Comparison of ENCODE assay signal across 29 cellular contexts in genomic region chr16:51050379-51050710, GRCh38.
DNase-seq lines count a peak whose midpoint lies in the region; ATAC-seq, FAIRE-seq and TF ChIP-seq lines count a peak whose summit lies in the region.
"Had no signal": no experiment of that assay in that cellular context is flagged by ENCODE, and none has a peak within 500 bp of the region (broad histone marks: within the 10 kb centered on the region; RNA-seq: fewer than 3 reads in every experiment).

No MANE protein-coding gene starts in this region.

- no peak for TF ChIP-seq CTCF in pancreas (IDR thresholded peaks at IDR 0.05)

- no peaks in the 10 kb centered on the region for H3K9me3 ChIP-seq in pancreas
- H3K9me3 ChIP-seq: SJSA1 had no signal

- H3K9me3 Mint-ChIP-seq in T-helper 2 cell treated with Interferon-gamma antibody and Interleukin-4, amounts not matched to agents 5 μg/mL and 100 μg/mL, for 36 hours, result no peaks in the 10 kb centered on the region

- H3K27me3 ChIP-seq in pancreas, result no peaks in the 10 kb centered on the region
- H3K27me3 ChIP-seq: SJSA1 had no signal

- H3K27me3 Mint-ChIP-seq in T-helper 2 cell treated with Interferon-gamma antibody and Interleukin-4, amounts not matched to agents 5 μg/mL and 100 μg/mL, for 36 hours (ENCODE audit: low read depth), result no peaks in the 10 kb centered on the region

- in situ Hi-C loops in Caki2 (cut with HindIII; ENCODE audit: low pct_unique_long_range_greater_than_20kb, low sequenced_read_pairs), result no loop called here

- ATAC-seq in left lobe of liver (peak; percentile 95), pancreas (peak in 3 of 4 donors; percentile 41 to 70 (median 64)), left cardiac atrium (no peak)
- ATAC-seq: HCT116 had no signal

- peak; percentile 53 for DNase-seq in Caki2 (ENCODE audit: low read depth)
- peak; percentile 7 for DNase-seq in glomerular visceral epithelial cell (ENCODE audit: extremely low spot score)
- DNase-seq in left lobe of liver (ENCODE audit: low spot score), result peak; percentile 52
- no peak for DNase-seq in pancreas
- no peak for DNase-seq in left cardiac atrium
- no peak for DNase-seq in stimulated activated CD8-positive, alpha-beta memory T cell treated with anti-CD3 and anti-CD28 coated beads, Interleukin-4, amount 100 ng/mL, for 48 hours
- DNase-seq in NCI-H510A (lab: John Stamatoyannopoulos, UW), result no peak
- DNase-seq in T-helper 2 cell treated with Interferon-gamma antibody and Interleukin-4, amounts not matched to agents 5 μg/mL and 100 μg/mL, for 36 hours (ENCODE audit: low spot score), result no peak
- DNase-seq: 8988T; C1 segment of cervical spinal cord; CD4-positive, alpha-beta memory T cell; COR-L47; DMS79 treated with DMSO at 0.1 percent for 48 hours; GF-D8; KBM-7; MV-4-11; NCI-H1105 treated with DMSO at 0.1 percent for 48 hours; NCI-H2029; NCI-H446; NCI-H526; NCI-H82; NK-92 treated with Interleukin-12 subunit alpha and Interleukin-12 subunit beta, amount 100 ng/mL, for 24 hours; PC-9; Right ventricle myocardium superior; RPMI8226 had no signal

- FAIRE-seq in pancreas (lab: Jason Lieb, UNC), result no peak
- FAIRE-seq: GM12891, GM19239 had no signal

- no peaks in the 10 kb centered on the region for H3K36me3 ChIP-seq in pancreas
- H3K36me3 ChIP-seq: SJSA1 had no signal

- intact Hi-C loops in pancreas (cut with DNase I), result no loop called here
- intact Hi-C loops in left cardiac atrium (cut with DNase I), result no loop called here

- no peaks in the 10 kb centered on the region for H3K4me1 ChIP-seq in pancreas
- H3K4me1 ChIP-seq: SJSA1 had no signal

- no peak overlapping the region for H3K27ac ChIP-seq in pancreas
- H3K27ac ChIP-seq: PC-9, SJSA1 had no signal

- WGBS in pancreas, 2 donors, result 51 to 56% methylated on average over 4 of the region's 4 CpGs

- no peak overlapping the region for H3K4me3 ChIP-seq in pancreas
- H3K4me3 ChIP-seq: PC-9, SJSA1 had no signal

- no peak overlapping the region for H3K4me3 Mint-ChIP-seq in T-helper 2 cell treated with Interferon-gamma antibody and Interleukin-4, amounts not matched to agents 5 μg/mL and 100 μg/mL, for 36 hours
- H3K4me3 Mint-ChIP-seq: CD4-positive, alpha-beta memory T cell had no signal

- H3K27ac Mint-ChIP-seq in T-helper 2 cell treated with Interferon-gamma antibody and Interleukin-4, amounts not matched to agents 5 μg/mL and 100 μg/mL, for 36 hours, result no peak overlapping the region
- H3K27ac Mint-ChIP-seq: CD4-positive, alpha-beta memory T cell had no signal

- no peaks in the 10 kb centered on the region for H3K36me3 Mint-ChIP-seq in T-helper 2 cell treated with Interferon-gamma antibody and Interleukin-4, amounts not matched to agents 5 μg/mL and 100 μg/mL, for 36 hours (ENCODE audit: low read depth)
- H3K36me3 Mint-ChIP-seq: CD4-positive, alpha-beta memory T cell had no signal

- no peaks in the 10 kb centered on the region for H3K4me1 Mint-ChIP-seq in T-helper 2 cell treated with Interferon-gamma antibody and Interleukin-4, amounts not matched to agents 5 μg/mL and 100 μg/mL, for 36 hours (ENCODE audit: low read depth)
- H3K4me1 Mint-ChIP-seq: CD4-positive, alpha-beta memory T cell had no signal

Comparison
In these comparisons a context has a peak if more than half of its experiments do, and no peak if none do; other contexts are left out.
1. DNase-seq: peak in Caki2 (single experiment), glomerular visceral epithelial cell (single experiment) and left lobe of liver (single experiment); none in pancreas (0 of 6), left cardiac atrium (single experiment), stimulated activated CD8-positive, alpha-beta memory T cell treated with anti-CD3 and anti-CD28 coated beads, Interleukin-4, amount 100 ng/mL, for 48 hours (single experiment), NCI-H510A (single experiment) and T-helper 2 cell treated with Interferon-gamma antibody and Interleukin-4, amounts not matched to agents 5 μg/mL and 100 μg/mL, for 36 hours (single experiment).
2. ATAC-seq: peak in left lobe of liver (single experiment) and pancreas (3 of 4); none in left cardiac atrium (0 of 2).